In the genomic region with DNA sequence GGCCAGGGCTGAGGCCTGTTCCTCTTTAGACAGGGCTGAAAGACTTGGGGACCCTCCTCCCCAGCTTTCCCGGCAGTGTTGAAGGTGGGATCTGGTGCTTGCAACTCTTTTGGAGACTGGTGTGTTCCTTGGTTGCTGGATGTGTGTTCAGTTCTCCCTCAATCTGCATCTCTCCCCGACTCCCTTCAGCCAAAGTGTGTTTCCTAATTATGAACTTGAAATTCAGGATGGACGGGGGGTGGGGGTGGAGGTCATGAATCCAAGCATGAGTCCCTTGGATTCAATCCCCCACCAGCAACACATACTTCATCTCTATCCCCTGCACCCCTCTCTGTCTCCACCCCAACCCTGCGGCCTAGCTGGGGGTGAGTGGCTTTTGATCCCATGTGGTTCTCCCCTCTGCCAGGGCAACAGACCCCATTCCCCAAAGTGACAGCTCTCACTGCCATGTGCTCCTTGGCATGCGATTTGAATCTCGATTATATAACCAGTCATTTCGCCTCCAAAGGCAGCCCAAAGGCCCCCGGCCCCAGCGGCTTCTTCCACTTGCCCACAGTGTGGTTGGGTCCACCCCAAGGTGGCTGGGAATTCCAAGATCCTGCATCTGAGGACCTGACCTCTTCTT, we compare ENCODE assay signal across 10 cellular contexts. TPM values are rescaled to one million over a fixed set of nuclear protein-coding genes. Genes with fewer than 3 reads are reported as not detected.
A peak's percentile ranks its signal among the peaks of the same experiment; 100 is the strongest.
DNase-seq lines count a peak whose midpoint lies in the region; ATAC-seq and TF ChIP-seq lines count a peak whose summit lies in the region.
"Had no signal": no experiment of that assay in that cellular context is flagged by ENCODE, and none has a peak within 500 bp of the region (broad histone marks: within the 10 kb centered on the region; RNA-seq: fewer than 3 reads in every experiment).

No MANE protein-coding gene starts in this region.

- TF ChIP-seq POLR2A in spleen (IDR thresholded peaks at IDR 0.05), result no peak

- peaks cover 7% of the 10 kb centered on the region for H3K4me1 Mint-ChIP-seq in activated naive CD8-positive, alpha-beta T cell treated with anti-CD3 and anti-CD28 coated beads for 36 hours

- no peak overlapping the region for H3K9ac ChIP-seq in HUES48 (ENCODE audit: low read depth, low read length)

- H3K27me3 ChIP-seq in HUES48 (ENCODE audit: control insufficient read depth, insufficient read depth, low read length) (no peaks in the 10 kb centered on the region), spleen (replicated peaks in 1 of 7) (peaks cover 0 to 47% (median 0%) of the 10 kb centered on the region in 7 donors)

- H3K36me3 ChIP-seq in HUES48 (ENCODE audit: control insufficient read depth, insufficient read depth, low read length) (no peaks in the 10 kb centered on the region), spleen (no peaks in the 10 kb centered on the region)

- no peaks in the 10 kb centered on the region for H3K36me3 Mint-ChIP-seq in activated naive CD8-positive, alpha-beta T cell treated with anti-CD3 and anti-CD28 coated beads for 36 hours

- H3K27me3 Mint-ChIP-seq in activated naive CD8-positive, alpha-beta T cell treated with anti-CD3 and anti-CD28 coated beads for 36 hours, result peaks cover 38% of the 10 kb centered on the region

- DNase-seq in activated naive CD8-positive, alpha-beta T cell treated with anti-CD3 and anti-CD28 coated beads for 36 hours, result no peak
- DNase-seq in spleen (no peak), dermis blood vessel endothelial cell (no peak), COR-L47 (lab: John Stamatoyannopoulos, UW) (no peak), SHP77 (lab: John Stamatoyannopoulos, UW) (no peak)
- DNase-seq: activated CD4-positive, alpha-beta T cell treated with anti-CD3 and anti-CD28 coated beads, Interleukin-2, amount 50 U/mL, for 4 hours had no signal

- no peaks in the 10 kb centered on the region for H3K9me3 Mint-ChIP-seq in activated naive CD8-positive, alpha-beta T cell treated with anti-CD3 and anti-CD28 coated beads for 36 hours

- H3K4me3 ChIP-seq in HUES48 (ENCODE audit: low read depth, low read length) (peak overlapping the region; percentile 78), iPS-11a (ENCODE audit: low read depth, low read length) (peak overlapping the region; percentile 63), spleen (peak overlapping the region; percentile 67 to 94 (median 86))
- H3K4me3 ChIP-seq: K562 had no signal

- H3K4me1 ChIP-seq in HUES48 (ENCODE audit: control insufficient read depth, insufficient read depth, low read length) (peaks cover 39% of the 10 kb centered on the region), spleen (peaks cover 10 to 100% (median 65%) of the 10 kb centered on the region in 6 donors)

- peak overlapping the region; percentile 30 for H3K4me3 Mint-ChIP-seq in activated naive CD8-positive, alpha-beta T cell treated with anti-CD3 and anti-CD28 coated beads for 36 hours

- no peak for ATAC-seq in GM21528 (IDR thresholded peaks at IDR 0.05; ENCODE audit: low FRiP score, unreplicated experiment)
- ATAC-seq: K562 had no signal

- no peak overlapping the region for H3K27ac Mint-ChIP-seq in activated naive CD8-positive, alpha-beta T cell treated with anti-CD3 and anti-CD28 coated beads for 36 hours

- TF ChIP-seq CTCF in spleen (IDR thresholded peaks at IDR 0.05 in 8 of 11, conservative IDR thresholded peaks at IDR 0.05 in 3 of 11), result no peak

- H3K27ac ChIP-seq in HUES48 (ENCODE audit: low read depth, low read length) (peak overlapping the region; percentile 71), spleen (peak overlapping the region; percentile 37 to 90 (median 86))

- WGBS in spleen, 5 donors, result 47 to 64% (median 56%) methylated on average over 9 of the region's 9 CpGs

- intact Hi-C loops in spleen (cut with DNase I; ENCODE audit: low total_unique reads), result loop anchor here (10.0 kb wide), 1 partner anchor 55 kb away; no protein-coding TSS in a partner anchor

- H3K9me3 ChIP-seq in HUES48 (ENCODE audit: control insufficient read depth, insufficient read depth, low read length), result no peaks in the 10 kb centered on the region
- H3K9me3 ChIP-seq in spleen, result no peaks in the 10 kb centered on the region

RNA-seq across cellular contexts. Expression of a gene that starts 1.3 kb away (rescaled TPM):
- total RNA-seq in activated naive CD8-positive, alpha-beta T cell treated with anti-CD3 and anti-CD28 coated beads for 36 hours, result under 1 TPM; 0.08 to 0.66 TPM
- total RNA-seq in spleen (100 to 1,000 TPM in 4 of 7 donors, 10 to 100 TPM in 3; 60.5 to 250 (median 109) TPM), dermis blood vessel endothelial cell (34.9 and 104 TPM in 2 replicates)
- 10 to 100 TPM in 1 of 3 donors, 1 to 10 TPM in 2; 7.5 to 35.4 (median 9.0) TPM for polyA plus RNA-seq in spleen

Comparison
In these comparisons a context has a peak if more than half of its experiments do, and no peak if none do; other contexts are left out.
1. RNA of a gene that starts 1.3 kb away (total RNA-seq): 60.5 to 250 TPM in spleen and 34.9 to 104 TPM in dermis blood vessel endothelial cell; 0.08 to 0.66 TPM in activated naive CD8-positive, alpha-beta T cell treated with anti-CD3 and anti-CD28 coated beads for 36 hours; every median in the first group is over 10 times any median in the second.
2. Peak in every context shown above with its lines, with median percentiles within 50 percentile points of each other: H3K4me3 ChIP-seq.